Comparison of ENCODE assay signal across 1 cellular context in the genomic region with DNA sequence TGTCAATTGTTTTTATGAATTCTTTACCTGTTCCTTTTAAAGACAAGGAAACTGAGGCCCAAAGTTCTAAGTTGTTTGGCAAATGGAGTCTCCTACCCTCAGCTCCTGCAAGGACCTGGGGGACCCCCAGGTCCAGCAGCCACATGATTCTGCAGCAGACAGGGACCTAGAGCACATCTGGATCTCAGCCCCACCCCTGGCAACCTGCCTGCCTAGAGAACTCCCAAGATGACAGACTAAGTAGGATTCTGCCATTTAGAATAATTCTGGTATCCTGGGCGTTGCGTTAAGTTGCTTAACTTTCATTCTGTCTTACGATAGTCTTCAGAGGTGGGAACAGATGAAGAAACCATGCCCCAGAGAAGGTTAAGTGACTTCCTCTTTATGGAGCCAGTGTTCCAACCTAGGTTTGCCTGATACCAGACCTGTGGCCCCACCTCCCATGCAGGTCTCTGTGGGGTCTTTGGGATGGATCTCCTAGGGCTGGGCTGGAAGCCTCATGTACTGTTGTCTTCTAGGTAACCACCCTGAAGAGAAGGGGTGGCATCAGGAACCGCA.
TF ChIP-seq lines count a peak whose summit lies in the region.

No MANE protein-coding gene starts in this region.

TF ChIP-seq in K562, 482 proteins besides CTCF, POLR2A, EP300 and RAD21:
- TF ChIP-seq, protein P1, sequence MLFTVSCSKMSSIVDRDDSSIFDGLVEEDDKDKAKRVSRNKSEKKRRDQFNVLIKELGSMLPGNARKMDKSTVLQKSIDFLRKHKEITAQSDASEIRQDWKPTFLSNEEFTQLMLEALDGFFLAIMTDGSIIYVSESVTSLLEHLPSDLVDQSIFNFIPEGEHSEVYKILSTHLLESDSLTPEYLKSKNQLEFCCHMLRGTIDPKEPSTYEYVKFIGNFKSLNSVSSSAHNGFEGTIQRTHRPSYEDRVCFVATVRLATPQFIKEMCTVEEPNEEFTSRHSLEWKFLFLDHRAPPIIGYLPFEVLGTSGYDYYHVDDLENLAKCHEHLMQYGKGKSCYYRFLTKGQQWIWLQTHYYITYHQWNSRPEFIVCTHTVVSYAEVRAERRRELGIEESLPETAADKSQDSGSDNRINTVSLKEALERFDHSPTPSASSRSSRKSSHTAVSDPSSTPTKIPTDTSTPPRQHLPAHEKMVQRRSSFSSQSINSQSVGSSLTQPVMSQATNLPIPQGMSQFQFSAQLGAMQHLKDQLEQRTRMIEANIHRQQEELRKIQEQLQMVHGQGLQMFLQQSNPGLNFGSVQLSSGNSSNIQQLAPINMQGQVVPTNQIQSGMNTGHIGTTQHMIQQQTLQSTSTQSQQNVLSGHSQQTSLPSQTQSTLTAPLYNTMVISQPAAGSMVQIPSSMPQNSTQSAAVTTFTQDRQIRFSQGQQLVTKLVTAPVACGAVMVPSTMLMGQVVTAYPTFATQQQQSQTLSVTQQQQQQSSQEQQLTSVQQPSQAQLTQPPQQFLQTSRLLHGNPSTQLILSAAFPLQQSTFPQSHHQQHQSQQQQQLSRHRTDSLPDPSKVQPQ (CRISPR knock-in tag; IDR thresholded peaks at IDR 0.05; ENCODE audit: borderline replicate concordance): no peak
- TF ChIP-seq POLR2AphosphoS5 (IDR thresholded peaks at IDR 0.05; ENCODE audit: control insufficient read depth, insufficient read depth, low read depth, low read length): no peak
- TF ChIP-seq SPI1 (IDR thresholded peaks at IDR 0.05; ENCODE audit: borderline replicate concordance, low read depth, low read length): peak; percentile 77
- no peak for TF ChIP-seq MAFG (tag; conservative IDR thresholded peaks at IDR 0.05)
- no peak for TF ChIP-seq SMAD3 (CRISPR knock-in tag; conservative IDR thresholded peaks at IDR 0.05)
- no peak for TF ChIP-seq ZNF780A (CRISPR knock-in tag; IDR thresholded peaks at IDR 0.05)
- TF ChIP-seq HDGF (IDR thresholded peaks at IDR 0.05): no peak
